In the genomic region with DNA sequence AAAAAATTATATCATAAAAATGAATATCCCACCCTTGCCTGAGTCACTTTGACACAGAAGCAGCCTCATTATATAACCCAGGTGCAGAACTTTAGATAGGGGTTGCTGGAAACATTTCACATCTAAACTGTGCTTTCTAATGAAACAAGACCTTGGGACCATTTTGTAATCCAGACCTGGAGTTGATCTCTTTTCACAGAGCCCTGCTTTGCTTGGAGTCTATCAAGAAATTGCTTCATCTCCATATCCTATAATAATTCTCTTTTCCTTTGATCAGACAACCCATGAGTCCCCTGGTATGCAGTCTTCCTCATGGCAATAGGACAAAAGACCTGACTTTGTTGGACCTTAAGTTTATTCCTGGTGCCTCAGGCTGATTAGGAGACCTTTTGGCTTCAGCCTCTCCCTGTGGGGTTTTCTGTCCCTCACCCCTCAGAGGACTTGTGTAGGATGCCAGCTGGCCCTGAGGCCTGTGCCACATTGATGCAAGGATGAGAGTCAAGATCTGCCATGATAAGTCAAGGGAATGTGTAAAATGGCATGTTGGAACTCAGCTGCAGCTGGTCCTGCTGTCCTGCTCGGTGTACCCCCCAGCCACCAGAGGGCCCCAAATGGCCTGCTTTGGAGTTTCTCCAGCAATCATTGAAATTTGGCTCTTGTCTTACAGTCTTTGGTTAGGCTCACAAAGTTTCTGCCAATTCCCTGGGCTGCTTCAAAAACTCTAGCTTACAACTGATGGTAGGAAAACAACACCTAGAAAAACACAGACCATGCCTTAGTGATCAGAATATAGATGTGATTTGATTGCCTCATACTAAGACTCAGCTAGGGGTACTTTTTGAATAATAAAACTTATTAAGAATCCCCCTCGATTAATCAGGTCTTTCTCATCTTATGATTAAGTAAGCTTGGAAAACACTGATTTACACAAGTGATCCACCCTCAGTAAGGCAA, we compare ENCODE assay signal across 8 cellular contexts.
DNase-seq lines count a peak whose midpoint lies in the region; ATAC-seq, FAIRE-seq and TF ChIP-seq lines count a peak whose summit lies in the region.

No MANE protein-coding gene starts in this region.

- no peak for FAIRE-seq in urothelium cell line (lab: Jason Lieb, UNC)

- CTCF ChIA-PET in Caco-2 (lab: Charles Lee): interaction anchor here (0.6 to 2.5 kb wide), 5 partner anchors 146 to 276 kb away, joined by 3 to 20 read pairs (median 14); no protein-coding TSS in a partner anchor

- H3K27ac ChIP-seq in endodermal cell (ENCODE audit: low read depth, low read length): no peak overlapping the region
- H3K27ac ChIP-seq in effector memory CD4-positive, alpha-beta T cell (ENCODE audit: insufficient read depth, low read length, poor library complexity, severe bottlenecking): no peak overlapping the region

- POLR2A ChIA-PET in Caco-2 (lab: Charles Lee): no interaction called here

- H3K4me1 Mint-ChIP-seq in Caco-2 (ENCODE audit: low read depth, unreplicated experiment) (no peaks in the 10 kb centered on the region), endodermal cell (no peaks in the 10 kb centered on the region)

- BruUV-seq in Caco-2 (replicated peaks; lab: Mats Ljungman, UMichigan): no TSS peak

- intact Hi-C loops in Caco-2 (cut with micrococcal nuclease; ENCODE audit: unreplicated experiment): loop anchor here (1.0 to 2.0 kb wide), 3 partner anchors 148 to 273 kb away; no protein-coding TSS in a partner anchor

- H3K4me3 Mint-ChIP-seq in Caco-2 (ENCODE audit: unreplicated experiment) (no peak overlapping the region), endodermal cell (no peak overlapping the region)

- no peaks in the 10 kb centered on the region for H3K36me3 ChIP-seq in Caco-2 (ENCODE audit: control insufficient read depth, insufficient read depth, low read length)
- H3K36me3 ChIP-seq in endodermal cell (ENCODE audit: control insufficient read depth, insufficient read depth, low read length): no peaks in the 10 kb centered on the region
- no peaks in the 10 kb centered on the region for H3K36me3 ChIP-seq in effector memory CD4-positive, alpha-beta T cell (ENCODE audit: control insufficient read depth, insufficient read depth, low read length)

- 22 to 49% methylated on average over 1 to 2 of the region's 2 CpGs for WGBS in endodermal cell (ENCODE audit: insufficient coverage in 1 of 2, insufficient read length in 1 of 2), 2 experiments

- H3K9me3 Mint-ChIP-seq in Caco-2 (ENCODE audit: unreplicated experiment) (no peaks in the 10 kb centered on the region), endodermal cell (no peaks in the 10 kb centered on the region)

- H3K4me3 ChIP-seq in Caco-2 (ENCODE audit: low read depth, low read length) (no peak overlapping the region), HFF-Myc (replicated peaks; ENCODE audit: low read depth, low read length) (no peak overlapping the region), endodermal cell (ENCODE audit: low read length) (no peak overlapping the region)
- H3K4me3 ChIP-seq in effector memory CD4-positive, alpha-beta T cell (ENCODE audit: insufficient read depth, low read depth, low read length, poor library complexity, severe bottlenecking): no peak overlapping the region

- H3K36me3 Mint-ChIP-seq in Caco-2 (ENCODE audit: insufficient read depth, unreplicated experiment) (no peaks in the 10 kb centered on the region), endodermal cell (ENCODE audit: low read depth) (no peaks in the 10 kb centered on the region)

- peak; percentile 39; the same call in 1 of the 3 replicates for ATAC-seq in SK-N-SH treated with all-trans-retinoic acid at 6 μM for 48 hours

- peak; percentile 73 to 88 for TF ChIP-seq CTCF in Caco-2 (IDR thresholded peaks at IDR 0.05; ENCODE audit: insufficient read depth in 1 of 2, low read depth in 1 of 2, low read length in 1 of 2, severe bottlenecking in 1 of 2, unreplicated experiment in 1 of 2)
- TF ChIP-seq CTCF in HFF-Myc (IDR thresholded peaks at IDR 0.05; ENCODE audit: low read depth, low read length, missing control alignments): peak; percentile 65
- TF ChIP-seq CTCF in endodermal cell (conservative IDR thresholded peaks at IDR 0.05): peak; percentile 87

- no peak overlapping the region for H3K9ac ChIP-seq in endodermal cell (ENCODE audit: extremely low read depth, low read length, poor library complexity, severe bottlenecking)

- no peak overlapping the region for H3K27ac Mint-ChIP-seq in Caco-2 (ENCODE audit: unreplicated experiment)
- no peak overlapping the region for H3K27ac Mint-ChIP-seq in endodermal cell

- no peaks in the 10 kb centered on the region for H3K27me3 ChIP-seq in Caco-2 (replicated peaks; ENCODE audit: control insufficient read depth, insufficient read depth, low read length)
- H3K27me3 ChIP-seq in endodermal cell (ENCODE audit: control insufficient read depth, insufficient read depth, low read length, poor library complexity, severe bottlenecking): no peaks in the 10 kb centered on the region
- no peaks in the 10 kb centered on the region for H3K27me3 ChIP-seq in effector memory CD4-positive, alpha-beta T cell (replicated peaks; ENCODE audit: control insufficient read depth, insufficient read depth, low read length, poor library complexity, severe bottlenecking)

- no peaks in the 10 kb centered on the region for H3K9me3 ChIP-seq in Caco-2
- no peaks in the 10 kb centered on the region for H3K9me3 ChIP-seq in endodermal cell (ENCODE audit: control insufficient read depth, low read length)
- no peaks in the 10 kb centered on the region for H3K9me3 ChIP-seq in effector memory CD4-positive, alpha-beta T cell (ENCODE audit: control insufficient read depth, low read length)

- H3K4me1 ChIP-seq in Caco-2: no peaks in the 10 kb centered on the region
- H3K4me1 ChIP-seq in endodermal cell (ENCODE audit: control insufficient read depth, insufficient read depth, low read length): no peaks in the 10 kb centered on the region
- peaks cover 5% of the 10 kb centered on the region for H3K4me1 ChIP-seq in effector memory CD4-positive, alpha-beta T cell (ENCODE audit: control insufficient read depth, insufficient read depth, low read length, poor library complexity, severe bottlenecking)

- peaks cover 7% of the 10 kb centered on the region for H3K27me3 Mint-ChIP-seq in Caco-2 (ENCODE audit: insufficient read depth, unreplicated experiment)
- peaks cover 8% of the 10 kb centered on the region for H3K27me3 Mint-ChIP-seq in endodermal cell (ENCODE audit: insufficient read depth)

- peak; percentile 67 to 77 for DNase-seq in Caco-2
- peak; percentile 24 for DNase-seq in HFF-Myc (ENCODE audit: extremely low read depth, low read depth)
- DNase-seq in endodermal cell: peak; percentile 94
- DNase-seq in mucosa of gallbladder (ENCODE audit: low spot score): peak; percentile 48
- DNase-seq in urothelium cell line (ENCODE audit: low spot score): peak; percentile 30
- DNase-seq in NCI-H128 (lab: John Stamatoyannopoulos, UW; ENCODE audit: unreplicated experiment): no peak
- DNase-seq in effector memory CD4-positive, alpha-beta T cell: no peak

TF ChIP-seq in SK-N-SH treated with all-trans-retinoic acid at 6 μM for 48 hours, 23 proteins besides CTCF, POLR2A, EP300 and RAD21 (continues in another document):
- TF ChIP-seq, protein P1, sequence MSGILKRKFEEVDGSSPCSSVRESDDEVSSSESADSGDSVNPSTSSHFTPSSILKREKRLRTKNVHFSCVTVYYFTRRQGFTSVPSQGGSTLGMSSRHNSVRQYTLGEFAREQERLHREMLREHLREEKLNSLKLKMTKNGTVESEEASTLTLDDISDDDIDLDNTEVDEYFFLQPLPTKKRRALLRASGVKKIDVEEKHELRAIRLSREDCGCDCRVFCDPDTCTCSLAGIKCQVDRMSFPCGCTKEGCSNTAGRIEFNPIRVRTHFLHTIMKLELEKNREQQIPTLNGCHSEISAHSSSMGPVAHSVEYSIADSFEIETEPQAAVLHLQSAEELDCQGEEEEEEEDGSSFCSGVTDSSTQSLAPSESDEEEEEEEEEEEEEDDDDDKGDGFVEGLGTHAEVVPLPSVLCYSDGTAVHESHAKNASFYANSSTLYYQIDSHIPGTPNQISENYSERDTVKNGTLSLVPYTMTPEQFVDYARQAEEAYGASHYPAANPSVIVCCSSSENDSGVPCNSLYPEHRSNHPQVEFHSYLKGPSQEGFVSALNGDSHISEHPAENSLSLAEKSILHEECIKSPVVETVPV (CRISPR knock-in tag; IDR thresholded peaks at IDR 0.05): no peak
- TF ChIP-seq ARNTL (CRISPR knock-in tag; IDR thresholded peaks at IDR 0.05; ENCODE audit: borderline replicate concordance, low read depth) (no peak), ZFP30 (CRISPR knock-in tag; IDR thresholded peaks at IDR 0.05) (no peak), ZNF70 (CRISPR knock-in tag; IDR thresholded peaks at IDR 0.05) (no peak)
- TF ChIP-seq, protein P2, sequence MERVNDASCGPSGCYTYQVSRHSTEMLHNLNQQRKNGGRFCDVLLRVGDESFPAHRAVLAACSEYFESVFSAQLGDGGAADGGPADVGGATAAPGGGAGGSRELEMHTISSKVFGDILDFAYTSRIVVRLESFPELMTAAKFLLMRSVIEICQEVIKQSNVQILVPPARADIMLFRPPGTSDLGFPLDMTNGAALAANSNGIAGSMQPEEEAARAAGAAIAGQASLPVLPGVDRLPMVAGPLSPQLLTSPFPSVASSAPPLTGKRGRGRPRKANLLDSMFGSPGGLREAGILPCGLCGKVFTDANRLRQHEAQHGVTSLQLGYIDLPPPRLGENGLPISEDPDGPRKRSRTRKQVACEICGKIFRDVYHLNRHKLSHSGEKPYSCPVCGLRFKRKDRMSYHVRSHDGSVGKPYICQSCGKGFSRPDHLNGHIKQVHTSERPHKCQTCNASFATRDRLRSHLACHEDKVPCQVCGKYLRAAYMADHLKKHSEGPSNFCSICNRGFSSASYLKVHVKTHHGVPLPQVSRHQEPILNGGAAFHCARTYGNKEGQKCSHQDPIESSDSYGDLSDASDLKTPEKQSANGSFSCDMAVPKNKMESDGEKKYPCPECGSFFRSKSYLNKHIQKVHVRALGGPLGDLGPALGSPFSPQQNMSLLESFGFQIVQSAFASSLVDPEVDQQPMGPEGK (CRISPR knock-in tag; IDR thresholded peaks at IDR 0.05; ENCODE audit: borderline replicate concordance): no peak
- TF ChIP-seq, protein P3, sequence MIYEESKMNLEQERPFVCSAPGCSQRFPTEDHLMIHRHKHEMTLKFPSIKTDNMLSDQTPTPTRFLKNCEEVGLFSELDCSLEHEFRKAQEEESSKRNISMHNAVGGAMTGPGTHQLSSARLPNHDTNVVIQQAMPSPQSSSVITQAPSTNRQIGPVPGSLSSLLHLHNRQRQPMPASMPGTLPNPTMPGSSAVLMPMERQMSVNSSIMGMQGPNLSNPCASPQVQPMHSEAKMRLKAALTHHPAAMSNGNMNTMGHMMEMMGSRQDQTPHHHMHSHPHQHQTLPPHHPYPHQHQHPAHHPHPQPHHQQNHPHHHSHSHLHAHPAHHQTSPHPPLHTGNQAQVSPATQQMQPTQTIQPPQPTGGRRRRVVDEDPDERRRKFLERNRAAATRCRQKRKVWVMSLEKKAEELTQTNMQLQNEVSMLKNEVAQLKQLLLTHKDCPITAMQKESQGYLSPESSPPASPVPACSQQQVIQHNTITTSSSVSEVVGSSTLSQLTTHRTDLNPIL (CRISPR knock-in tag; IDR thresholded peaks at IDR 0.05; ENCODE audit: low read depth): no peak

Comparison
In these comparisons a context has a peak if more than half of its experiments do, and no peak if none do; other contexts are left out.
1. DNase-seq: peak in Caco-2 (2 of 2), HFF-Myc (single experiment), endodermal cell (single experiment), mucosa of gallbladder (single experiment) and urothelium cell line (single experiment); none in NCI-H128 (single experiment) and effector memory CD4-positive, alpha-beta T cell (0 of 3).
2. Peak in every context shown above with its lines, with median percentiles within 50 percentile points of each other: CTCF ChIP-seq.